Comparison of ENCODE assay signal across 7 cellular contexts in genomic region chr17:39927928-39928867, GRCh38. TPM values are rescaled to one million over a fixed set of nuclear protein-coding genes. Genes with fewer than 3 reads are reported as not detected.
DNase-seq lines count a peak whose midpoint lies in the region; ATAC-seq and TF ChIP-seq lines count a peak whose summit lies in the region.

No MANE protein-coding gene starts in this region.

- no peaks in the 10 kb centered on the region for H3K27me3 Mint-ChIP-seq in activated T-cell treated with anti-CD3 and anti-CD28 coated beads, Interleukin-2, amount 50 U/mL, for 72 hours (ENCODE audit: low read depth)

- ATAC-seq in GM19023 (IDR thresholded peaks at IDR 0.05; ENCODE audit: unreplicated experiment): peak; percentile 9
- ATAC-seq in HG03139 (IDR thresholded peaks at IDR 0.05; ENCODE audit: unreplicated experiment): peak; percentile 8
- ATAC-seq in activated T-cell treated with anti-CD3 and anti-CD28 coated beads, Interleukin-2, amount 50 U/mL, for 72 hours (replicated peaks in 1 of 2): peak; percentile 2 to 3
- peak; percentile 52 to 53 for ATAC-seq in left cardiac atrium

- peaks cover 44% of the 10 kb centered on the region for H3K4me1 Mint-ChIP-seq in activated T-cell treated with anti-CD3 and anti-CD28 coated beads, Interleukin-2, amount 50 U/mL, for 72 hours (ENCODE audit: low read depth)

- intact Hi-C loops in left cardiac atrium (cut with DNase I): no loop called here

- H3K4me3 Mint-ChIP-seq in activated T-cell treated with anti-CD3 and anti-CD28 coated beads, Interleukin-2, amount 50 U/mL, for 72 hours: peak overlapping the region; percentile 90 to 99

- no peak for TF ChIP-seq CTCF in retinal pigment epithelial cell (conservative IDR thresholded peaks at IDR 0.05; ENCODE audit: low read depth, low read length)

- H3K36me3 Mint-ChIP-seq in activated T-cell treated with anti-CD3 and anti-CD28 coated beads, Interleukin-2, amount 50 U/mL, for 72 hours (ENCODE audit: insufficient read depth in 2 of 2): peaks cover 2% of the 10 kb centered on the region in 2 donors

- peak overlapping the region; percentile 49 for H3K4me3 ChIP-seq in retinal pigment epithelial cell (ENCODE audit: low read length)

- H3K27ac Mint-ChIP-seq in activated T-cell treated with anti-CD3 and anti-CD28 coated beads, Interleukin-2, amount 50 U/mL, for 72 hours: peak overlapping the region; percentile 81

- DNase-seq in activated T-cell treated with anti-CD3 and anti-CD28 coated beads, Interleukin-2, amount 50 U/mL, for 72 hours: peak; percentile 12 to 21
- peak; percentile 56 for DNase-seq in left cardiac atrium
- DNase-seq in retinal pigment epithelial cell (ENCODE audit: low read depth): no peak
- DNase-seq in NCI-H128 (lab: John Stamatoyannopoulos, UW; ENCODE audit: unreplicated experiment): no peak
- no peak for DNase-seq in NCI-H1417 (lab: John Stamatoyannopoulos, UW)

- H3K9me3 Mint-ChIP-seq in activated T-cell treated with anti-CD3 and anti-CD28 coated beads, Interleukin-2, amount 50 U/mL, for 72 hours: no peaks in the 10 kb centered on the region

RNA-seq across cellular contexts. Expression of gene LRRC3C, which starts 0.7 kb away (rescaled TPM):
- not detected for total RNA-seq in activated T-cell treated with anti-CD3 and anti-CD28 coated beads, Interleukin-2, amount 50 U/mL, for 72 hours
- not detected for total RNA-seq in left cardiac atrium

RNA-seq across cellular contexts. Expression of gene ORMDL3, which starts 0.8 kb away (rescaled TPM):
- 100 to 1,000 TPM; 104 to 114 TPM for total RNA-seq in activated T-cell treated with anti-CD3 and anti-CD28 coated beads, Interleukin-2, amount 50 U/mL, for 72 hours
- total RNA-seq in left cardiac atrium: 10 to 100 TPM; 39.7 to 50.4 TPM

RNA-seq across cellular contexts. Expression of gene GSDMB, which starts 9.8 kb away (rescaled TPM):
- total RNA-seq in activated T-cell treated with anti-CD3 and anti-CD28 coated beads, Interleukin-2, amount 50 U/mL, for 72 hours: 10 to 100 TPM; 57.0 to 58.0 TPM
- total RNA-seq in left cardiac atrium: 1 to 10 TPM; 2.4 to 4.2 TPM

RNA-seq across cellular contexts. Expression of gene GSDMA, which starts 34.6 kb away (rescaled TPM):
- 1 to 10 TPM; 2.1 to 4.6 TPM for total RNA-seq in activated T-cell treated with anti-CD3 and anti-CD28 coated beads, Interleukin-2, amount 50 U/mL, for 72 hours
- 1 to 10 TPM; 1.3 TPM for total RNA-seq in left cardiac atrium

RNA-seq across cellular contexts. Expression of gene PSMD3, which starts 52.4 kb away (rescaled TPM):
- total RNA-seq in activated T-cell treated with anti-CD3 and anti-CD28 coated beads, Interleukin-2, amount 50 U/mL, for 72 hours: 100 to 1,000 TPM in 1 of 2 donors, 10 to 100 TPM in 1; 95.5 to 103 TPM
- total RNA-seq in left cardiac atrium: 10 to 100 TPM; 69.0 to 92.8 TPM

Comparison
In these comparisons a context has a peak if more than half of its experiments do, and no peak if none do; other contexts are left out.
1. ATAC-seq: peak in every context shown above with its lines; median percentile 52 in left cardiac atrium; 9 in GM19023; 8 in HG03139; 2 in activated T-cell treated with anti-CD3 and anti-CD28 coated beads, Interleukin-2, amount 50 U/mL, for 72 hours.
2. DNase-seq: peak in activated T-cell treated with anti-CD3 and anti-CD28 coated beads, Interleukin-2, amount 50 U/mL, for 72 hours (2 of 2) and left cardiac atrium (single experiment); none in retinal pigment epithelial cell (single experiment), NCI-H128 (single experiment) and NCI-H1417 (0 of 3).
3. RNA of gene GSDMB, which starts 9.8 kb away (total RNA-seq): 57.0 to 58.0 TPM in activated T-cell treated with anti-CD3 and anti-CD28 coated beads, Interleukin-2, amount 50 U/mL, for 72 hours; 2.4 to 4.2 TPM in left cardiac atrium; every median in the first group is over 10 times any median in the second.